In genomic region chr2:11513319-11513718, GRCh38 we compare ENCODE assay signal across 21 cellular contexts. TPM values are rescaled to one million over a fixed set of nuclear protein-coding genes. Genes with fewer than 3 reads are reported as not detected.
DNase-seq lines count a peak whose midpoint lies in the region; ATAC-seq, FAIRE-seq and TF ChIP-seq lines count a peak whose summit lies in the region.
"Had no signal": no experiment of that assay in that cellular context is flagged by ENCODE, and none has a peak within 500 bp of the region (broad histone marks: within the 10 kb centered on the region; RNA-seq: fewer than 3 reads in every experiment).

No MANE protein-coding gene starts in this region.

- H3K36me3 ChIP-seq in HepG2 (replicated peaks in 1 of 2; ENCODE audit: control insufficient read depth in 1 of 2, insufficient read depth in 2 of 2, low read length in 2 of 2): peaks cover 4 to 5% of the 10 kb centered on the region in 2 experiments; a peak in 4 of 5 replicates
- no peaks in the 10 kb centered on the region for H3K36me3 ChIP-seq in right lobe of liver
- no peaks in the 10 kb centered on the region for H3K36me3 ChIP-seq in ovary
- H3K36me3 ChIP-seq: BLaER1 had no signal

- CTCF ChIA-PET in HepG2 (lab: Yijun Ruan, JAX; ENCODE audit: low intra/inter-chr PET ratio, low total read pairs): no interaction called here

- no peak for FAIRE-seq in HepG2 (lab: Jason Lieb, UNC)
- FAIRE-seq: GM12892, GM18507 had no signal

- H3K27me3 Mint-ChIP-seq in glutamatergic neuron (ENCODE audit: unreplicated experiment): peaks cover 18% of the 10 kb centered on the region
- no peaks in the 10 kb centered on the region for H3K27me3 Mint-ChIP-seq in T-helper 2 cell treated with Interferon-gamma antibody and Interleukin-4, amounts not matched to agents 5 μg/mL and 100 μg/mL, for 36 hours (ENCODE audit: low read depth)

- DNase-seq in HepG2 (ENCODE audit: low spot score) (no peak), right lobe of liver (no peak), glutamatergic neuron (no peak), ovary (no peak)
- DNase-seq in T-helper 2 cell treated with Interferon-gamma antibody and Interleukin-4, amounts not matched to agents 5 μg/mL and 100 μg/mL, for 36 hours (ENCODE audit: low spot score): no peak
- DNase-seq in activated CD4-positive, alpha-beta T cell treated with anti-CD3 and anti-CD28 coated beads, Interleukin-2, amount 50 U/mL, for 48 hours: no peak
- DNase-seq: 8988T; CD4-positive, alpha-beta memory T cell; DMS79; GDM1; GOT3; H7; HFFc6 had no signal

- no peaks in the 10 kb centered on the region for H4K20me1 ChIP-seq in HepG2 (ENCODE audit: insufficient read depth, low read length)
- H4K20me1 ChIP-seq: BLaER1 had no signal

- H3K9me3 ChIP-seq in HepG2 (ENCODE audit: low read length) (no peaks in the 10 kb centered on the region), right lobe of liver (no peaks in the 10 kb centered on the region), ovary (no peaks in the 10 kb centered on the region)
- H3K9me3 ChIP-seq: BLaER1 had no signal

- TF ChIP-seq POLR2A in HepG2 (IDR thresholded peaks at IDR 0.05; ENCODE audit: insufficient read depth in 1 of 2, low read depth in 2 of 2, low read length in 2 of 2): no peak
- TF ChIP-seq POLR2A in right lobe of liver (IDR thresholded peaks at IDR 0.05): no peak
- TF ChIP-seq POLR2A in ovary (IDR thresholded peaks at IDR 0.05): no peak

- H3K4me1 ChIP-seq in HepG2 (ENCODE audit: insufficient read depth, low read length) (peaks cover 93% of the 10 kb centered on the region), right lobe of liver (peaks cover 0 to 2% (median 0%) of the 10 kb centered on the region in 4 donors), ovary (ENCODE audit: insufficient read depth) (peaks cover 29% of the 10 kb centered on the region)
- H3K4me1 ChIP-seq: BLaER1 had no signal

- TF ChIP-seq EP300 in HepG2 (IDR thresholded peaks at IDR 0.05; ENCODE audit: low read depth in 2 of 2, low read length in 2 of 2) (no peak), HepG2 (CRISPR knock-in tag; IDR thresholded peaks at IDR 0.05; ENCODE audit: borderline replicate concordance) (no peak), ovary (IDR thresholded peaks at IDR 0.05) (no peak)

- BruUV-seq in HepG2 (replicated peaks; lab: Mats Ljungman, UMichigan): no TSS peak

- H3K27ac Mint-ChIP-seq in glutamatergic neuron (ENCODE audit: unreplicated experiment): peak overlapping the region; percentile 54
- no peak overlapping the region for H3K27ac Mint-ChIP-seq in T-helper 2 cell treated with Interferon-gamma antibody and Interleukin-4, amounts not matched to agents 5 μg/mL and 100 μg/mL, for 36 hours
- H3K27ac Mint-ChIP-seq: CD14-positive monocyte; CD4-positive, alpha-beta memory T cell; HFFc6 had no signal

- peak overlapping the region; percentile 56 for H3K27ac ChIP-seq in HepG2 (ENCODE audit: extremely low read length, insufficient read depth, low read length)
- H3K27ac ChIP-seq in right lobe of liver: no peak overlapping the region
- peak overlapping the region; percentile 33 to 63 for H3K27ac ChIP-seq in ovary
- H3K27ac ChIP-seq: BLaER1 had no signal

- POLR2A ChIA-PET in HepG2 (lab: Yijun Ruan, JAX): interaction anchor here (0.7 to 2.6 kb wide), 4 partner anchors 14 to 30 kb away, joined by 3 to 16 read pairs (median 3); no protein-coding TSS in a partner anchor

- 0 out of 2 replicates have a peak overlapping the region, but pooled peaks have one; percentile 26 for H3K4me2 ChIP-seq in HepG2 (ENCODE audit: low read depth, low read length)
- H3K4me2 ChIP-seq: BLaER1 had no signal

- intact Hi-C loops in HepG2 (cut with micrococcal nuclease; ENCODE audit: unreplicated experiment) (no loop called here), right lobe of liver (cut with DNase I) (no loop called here), ovary (cut with DNase I) (loop anchor here in 1 of 4 donors (5.0 kb wide), 1 partner anchor 36 kb away; no protein-coding TSS in a partner anchor)

- TF ChIP-seq CTCF in HepG2 (CRISPR knock-in tag; IDR thresholded peaks at IDR 0.05) (no peak), right lobe of liver (IDR thresholded peaks at IDR 0.05) (no peak), glutamatergic neuron (IDR thresholded peaks at IDR 0.05; ENCODE audit: partially characterized antibody, unreplicated experiment) (no peak), ovary (IDR thresholded peaks at IDR 0.05) (no peak)

- 97% methylated on average over 5 of the region's 5 CpGs for WGBS in HepG2 (ENCODE audit: low lambda C conversion rate)
- 91% methylated on average over 2 of the region's 5 CpGs for WGBS in right lobe of liver (ENCODE audit: insufficient coverage, low coverage, low lambda C conversion rate, missing lambda C conversion rate)
- 62 to 75% (median 74%) methylated on average over 5 of the region's 5 CpGs for WGBS in ovary, 3 donors

- H3K9ac ChIP-seq in HepG2 (ENCODE audit: insufficient read depth, low read depth, low read length): no peak overlapping the region
- H3K9ac ChIP-seq: BLaER1 had no signal

- H3K4me3 ChIP-seq in HepG2 (replicated peaks in 1 of 3; ENCODE audit: insufficient read depth in 1 of 3, low read depth in 2 of 3, low read length in 3 of 3) (no peak overlapping the region), right lobe of liver (no peak overlapping the region), ovary (no peak overlapping the region)
- H3K4me3 ChIP-seq: BLaER1 had no signal

- H2AFZ ChIP-seq in HepG2 (ENCODE audit: low read length): no peak overlapping the region

- in situ Hi-C loops in HepG2 (cut with HindIII; ENCODE audit: extremely low pct_ligation_motif_present, low pct_unique_long_range_greater_than_20kb): no loop called here

- H3K79me2 ChIP-seq in HepG2 (ENCODE audit: insufficient read depth, low read length): peaks cover 93% of the 10 kb centered on the region

- ATAC-seq in HepG2 (no peak), right lobe of liver (no peak), GM18870 (IDR thresholded peaks at IDR 0.05; ENCODE audit: unreplicated experiment) (no peak), HG03460 (IDR thresholded peaks at IDR 0.05; ENCODE audit: unreplicated experiment) (no peak)
- ATAC-seq: HCT116 had no signal

- H3K4me3 Mint-ChIP-seq in glutamatergic neuron (ENCODE audit: unreplicated experiment): peak overlapping the region; percentile 68
- H3K4me3 Mint-ChIP-seq in T-helper 2 cell treated with Interferon-gamma antibody and Interleukin-4, amounts not matched to agents 5 μg/mL and 100 μg/mL, for 36 hours: no peak overlapping the region
- H3K4me3 Mint-ChIP-seq: CD14-positive monocyte; CD4-positive, alpha-beta memory T cell; HFFc6 had no signal

- H3K4me1 Mint-ChIP-seq in glutamatergic neuron (ENCODE audit: low read depth, unreplicated experiment): peaks cover 59% of the 10 kb centered on the region
- no peaks in the 10 kb centered on the region for H3K4me1 Mint-ChIP-seq in T-helper 2 cell treated with Interferon-gamma antibody and Interleukin-4, amounts not matched to agents 5 μg/mL and 100 μg/mL, for 36 hours (ENCODE audit: low read depth)
- H3K4me1 Mint-ChIP-seq: CD14-positive monocyte; CD4-positive, alpha-beta memory T cell had no signal

- H3K27me3 ChIP-seq in HepG2 (ENCODE audit: control insufficient read depth in 1 of 2, insufficient read depth in 2 of 2, low read length in 2 of 2) (no peaks in the 10 kb centered on the region), right lobe of liver (no peaks in the 10 kb centered on the region), ovary (no peaks in the 10 kb centered on the region)
- H3K27me3 ChIP-seq: BLaER1 had no signal

- peaks cover 20% of the 10 kb centered on the region for H3K9me3 Mint-ChIP-seq in glutamatergic neuron (ENCODE audit: unreplicated experiment)
- no peaks in the 10 kb centered on the region for H3K9me3 Mint-ChIP-seq in T-helper 2 cell treated with Interferon-gamma antibody and Interleukin-4, amounts not matched to agents 5 μg/mL and 100 μg/mL, for 36 hours
- H3K9me3 Mint-ChIP-seq: CD14-positive monocyte, HFFc6 had no signal

- TF ChIP-seq RAD21 in HepG2 (CRISPR knock-in tag; IDR thresholded peaks at IDR 0.05): no peak

- H3K36me3 Mint-ChIP-seq in glutamatergic neuron (ENCODE audit: unreplicated experiment): peaks cover 10% of the 10 kb centered on the region
- no peaks in the 10 kb centered on the region for H3K36me3 Mint-ChIP-seq in T-helper 2 cell treated with Interferon-gamma antibody and Interleukin-4, amounts not matched to agents 5 μg/mL and 100 μg/mL, for 36 hours (ENCODE audit: low read depth)
- H3K36me3 Mint-ChIP-seq: CD14-positive monocyte; CD4-positive, alpha-beta memory T cell had no signal

RNA-seq across cellular contexts. Expression of gene GREB1, which starts 20.5 kb away (rescaled TPM):
- total RNA-seq in HepG2 (2016; rRNA removed; fragmentation: Illumina TruSeq; extraction: Trizol) (61.2 and 64.2 TPM in 2 replicates), right lobe of liver (10 to 100 TPM in 2 of 6 experiments, 1 to 10 TPM in 4; 1.6 to 19.5 (median 6.5) TPM), glutamatergic neuron (ENCODE audit: unreplicated experiment) (134 TPM), ovary (100 to 1,000 TPM; 219 to 723 (median 335) TPM)
- 22.9 and 28.7 TPM in 2 replicates for total RNA-seq in HepG2 (2016; cell fraction: cytosol; rRNA removed; fragmentation: Illumina TruSeq; extraction: Trizol; ENCODE audit: low read depth)
- 62.9 and 63.8 TPM in 2 replicates for total RNA-seq in HepG2 (2016; cell fraction: insoluble cytoplasmic fraction; rRNA removed; fragmentation: Illumina TruSeq; extraction: Trizol)
- total RNA-seq in HepG2 (2016; cell fraction: membrane; rRNA removed; fragmentation: Illumina TruSeq; extraction: Trizol): 43.0 and 57.1 TPM in 2 replicates
- 118 and 132 TPM in 2 replicates for total RNA-seq in HepG2 (2016; cell fraction: nucleus; rRNA removed; fragmentation: Illumina TruSeq; extraction: Trizol)
- polyA plus RNA-seq in HepG2 (2011; rRNA removed) (26.8 and 31.3 TPM in 2 replicates), ovary (100 to 1,000 TPM; 104 to 228 TPM)
- 20.4 and 21.0 TPM in 2 replicates for polyA plus RNA-seq in HepG2 (2011; cell fraction: cytosol; rRNA removed)
- polyA plus RNA-seq in HepG2 (2011; cell fraction: nucleus; rRNA removed): 110 and 130 TPM in 2 replicates
- polyA plus RNA-seq in HepG2 (2012): 47.0 and 84.0 TPM in 2 replicates
- polyA plus RNA-seq in HepG2 (2016; cell fraction: cytosol; fragmentation: Illumina TruSeq; extraction: Trizol; ENCODE audit: low read depth): 10.7 and 14.3 TPM in 2 replicates
- polyA plus RNA-seq in HepG2 (2016; cell fraction: insoluble cytoplasmic fraction; fragmentation: Illumina TruSeq; extraction: Trizol; ENCODE audit: low read depth): 38.8 and 51.0 TPM in 2 replicates
- polyA plus RNA-seq in HepG2 (2016; cell fraction: membrane; fragmentation: Illumina TruSeq; extraction: Trizol; ENCODE audit: low read depth): 17.8 and 18.3 TPM in 2 replicates
- 158 and 174 TPM in 2 replicates for polyA plus RNA-seq in HepG2 (2016; cell fraction: nucleus; fragmentation: Illumina TruSeq; extraction: Trizol; ENCODE audit: insufficient read depth, low read depth)
- polyA minus RNA-seq in HepG2 (2011; rRNA and poly(A)+ RNA removed; ENCODE audit: low replicate concordance): 1.5 and 97.9 TPM in 2 replicates
- polyA minus RNA-seq in HepG2 (2011; cell fraction: cytosol; rRNA and poly(A)+ RNA removed): 60.3 and 64.2 TPM in 2 replicates
- 142 and 160 TPM in 2 replicates for polyA minus RNA-seq in HepG2 (2011; cell fraction: nucleus; rRNA and poly(A)+ RNA removed)
- total RNA-seq: HT-29 had no signal
- polyA plus RNA-seq: CD14-positive monocyte; CD4-positive, alpha-beta memory T cell had no signal

RNA-seq across cellular contexts. Expression of gene E2F6, which starts 47.4 kb away (rescaled TPM):
- total RNA-seq in HepG2 (2016; rRNA removed; fragmentation: Illumina TruSeq; extraction: Trizol): 36.0 and 40.1 TPM in 2 replicates
- total RNA-seq in HepG2 (2016; cell fraction: cytosol; rRNA removed; fragmentation: Illumina TruSeq; extraction: Trizol; ENCODE audit: low read depth): 13.0 and 13.9 TPM in 2 replicates
- 36.8 and 38.9 TPM in 2 replicates for total RNA-seq in HepG2 (2016; cell fraction: insoluble cytoplasmic fraction; rRNA removed; fragmentation: Illumina TruSeq; extraction: Trizol)
- 37.8 and 40.8 TPM in 2 replicates for total RNA-seq in HepG2 (2016; cell fraction: membrane; rRNA removed; fragmentation: Illumina TruSeq; extraction: Trizol)
- total RNA-seq in HepG2 (2016; cell fraction: nucleus; rRNA removed; fragmentation: Illumina TruSeq; extraction: Trizol): 35.5 and 39.9 TPM in 2 replicates
- polyA plus RNA-seq in HepG2 (2011; rRNA removed): 22.6 and 27.3 TPM in 2 replicates
- polyA plus RNA-seq in HepG2 (2011; cell fraction: cytosol; rRNA removed): 9.9 and 16.5 TPM in 2 replicates
- 15.6 and 16.3 TPM in 2 replicates for polyA plus RNA-seq in HepG2 (2011; cell fraction: nucleus; rRNA removed)
- polyA plus RNA-seq in HepG2 (2012): 28.6 and 31.7 TPM in 2 replicates
- 10.7 and 15.9 TPM in 2 replicates for polyA plus RNA-seq in HepG2 (2016; cell fraction: cytosol; fragmentation: Illumina TruSeq; extraction: Trizol; ENCODE audit: low read depth)
- 49.4 and 50.1 TPM in 2 replicates for polyA plus RNA-seq in HepG2 (2016; cell fraction: insoluble cytoplasmic fraction; fragmentation: Illumina TruSeq; extraction: Trizol; ENCODE audit: low read depth)
- 27.3 and 31.7 TPM in 2 replicates for polyA plus RNA-seq in HepG2 (2016; cell fraction: membrane; fragmentation: Illumina TruSeq; extraction: Trizol; ENCODE audit: low read depth)
- polyA plus RNA-seq in HepG2 (2016; cell fraction: nucleus; fragmentation: Illumina TruSeq; extraction: Trizol; ENCODE audit: insufficient read depth, low read depth): 72.4 and 76.7 TPM in 2 replicates
- polyA minus RNA-seq in HepG2 (2011; rRNA and poly(A)+ RNA removed; ENCODE audit: low replicate concordance): 8.6 and 12.9 TPM in 2 replicates
- 10.9 and 11.8 TPM in 2 replicates for polyA minus RNA-seq in HepG2 (2011; cell fraction: cytosol; rRNA and poly(A)+ RNA removed)
- polyA minus RNA-seq in HepG2 (2011; cell fraction: nucleus; rRNA and poly(A)+ RNA removed): 32.4 and 33.1 TPM in 2 replicates
- total RNA-seq in right lobe of liver: 1 to 10 TPM; 4.4 to 9.9 (median 5.8) TPM
- total RNA-seq in glutamatergic neuron (ENCODE audit: unreplicated experiment): 22.1 TPM
- total RNA-seq in ovary: 10 to 100 TPM; 10.5 to 19.6 (median 17.7) TPM
- polyA plus RNA-seq in ovary: 10 to 100 TPM in 1 of 2 donors, 1 to 10 TPM in 1; 9.9 to 13.6 TPM

Comparison
In these comparisons a context has a peak if more than half of its experiments do, and no peak if none do; other contexts are left out.
1. H3K27ac ChIP-seq: peak in HepG2 (single experiment) and ovary (2 of 2); none in right lobe of liver (0 of 3).